ENCODE assay signal across 23 cellular contexts in the genomic region with DNA sequence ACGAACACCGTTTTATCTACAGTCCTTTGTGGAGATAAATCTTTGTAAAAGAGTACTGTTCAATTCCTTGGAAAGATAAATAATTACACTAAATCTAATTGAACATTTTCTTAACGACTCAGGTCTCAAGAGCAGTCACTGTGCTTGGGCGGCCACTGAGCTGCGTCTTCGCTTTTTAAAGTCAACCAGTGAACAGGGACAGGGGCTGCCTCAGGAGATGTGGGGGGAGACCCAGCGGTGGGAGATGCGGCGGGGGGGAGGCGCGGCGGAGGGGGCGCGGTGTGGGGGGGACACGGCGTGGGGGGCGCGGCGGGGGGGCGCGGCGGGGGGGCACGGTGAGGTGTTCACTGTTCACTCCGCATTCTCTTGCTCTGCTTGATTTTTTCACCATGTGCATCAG. TPM values are rescaled to one million over a fixed set of nuclear protein-coding genes. Genes with fewer than 3 reads are reported as not detected.
DNase-seq lines count a peak whose midpoint lies in the region; ATAC-seq and TF ChIP-seq lines count a peak whose summit lies in the region.
"Had no signal": no experiment of that assay in that cellular context is flagged by ENCODE, and none has a peak within 500 bp of the region (broad histone marks: within the 10 kb centered on the region; RNA-seq: fewer than 3 reads in every experiment).

No MANE protein-coding gene starts in this region.

- H3K27me3 ChIP-seq in SK-N-SH (ENCODE audit: insufficient read depth): no peaks in the 10 kb centered on the region; the same call in 1 of the 2 replicates
- H3K27me3 ChIP-seq in psoas muscle (ENCODE audit: insufficient read depth in 3 of 3, low read length in 2 of 3): no peaks in the 10 kb centered on the region
- H3K27me3 ChIP-seq in esophagus muscularis mucosa: no peaks in the 10 kb centered on the region
- H3K27me3 ChIP-seq: ascending aorta, hepatocyte, ovary, transverse colon had no signal

- intact Hi-C loops in CD14-positive monocyte (cut with micrococcal nuclease) (no loop called here), head of caudate nucleus (cut with DNase I) (no loop called here), psoas muscle (cut with DNase I) (no loop called here), esophagus muscularis mucosa (cut with DNase I) (no loop called here)

- H3K27ac Mint-ChIP-seq in CD14-positive monocyte: no peak overlapping the region
- H3K27ac Mint-ChIP-seq: natural killer cell treated with Interleukin-12 subunit alpha and Interleukin-12 subunit beta and Interleukin-15 and Interleukin-18, amount 100 ng/mL, for 72 hours; T-cell had no signal

- peaks cover 0 to 5% (median 0%) of the 10 kb centered on the region in 7 donors for H3K9me3 Mint-ChIP-seq in CD14-positive monocyte
- H3K9me3 Mint-ChIP-seq: activated naive CD4-positive, alpha-beta T cell treated with anti-CD3 and anti-CD28 coated beads, Interleukin-2, amount 50 U/mL, for 72 hours; natural killer cell treated with Interleukin-12 subunit alpha and Interleukin-12 subunit beta and Interleukin-15 and Interleukin-18, amount 100 ng/mL, for 72 hours; T-cell had no signal

- no peak overlapping the region for H3K27ac ChIP-seq in SK-N-SH (ENCODE audit: low read depth in 2 of 2, low read length in 1 of 2)
- H3K27ac ChIP-seq in psoas muscle: peak overlapping the region; percentile 95
- no peak overlapping the region for H3K27ac ChIP-seq in esophagus muscularis mucosa (replicated peaks in 1 of 4)
- H3K27ac ChIP-seq: 22Rv1, ascending aorta, epithelial cell of prostate, hepatocyte, ovary, PC-9, transverse colon had no signal

- H3K4me1 ChIP-seq in SK-N-SH (ENCODE audit: control insufficient read depth in 1 of 2, insufficient read depth in 2 of 2, low read depth in 1 of 2, low read length in 1 of 2) (peaks cover 0 to 75% of the 10 kb centered on the region in 2 experiments; a peak in 2 of 4 replicates), psoas muscle (peaks cover 50% of the 10 kb centered on the region), esophagus muscularis mucosa (peaks cover 0 to 28% (median 0%) of the 10 kb centered on the region in 4 donors)
- H3K4me1 ChIP-seq: ascending aorta, transverse colon had no signal

- ATAC-seq in SK-N-SH treated with all-trans-retinoic acid at 6 μM for 48 hours: no peak
- no peak for ATAC-seq in psoas muscle
- ATAC-seq in HG03521 (IDR thresholded peaks at IDR 0.05; ENCODE audit: unreplicated experiment): no peak
- ATAC-seq: natural killer cell treated with Interleukin-12 subunit alpha and Interleukin-12 subunit beta and Interleukin-15 and Interleukin-18, amount 100 ng/mL, for 72 hours; T-cell had no signal

- no peaks in the 10 kb centered on the region for H3K9me3 ChIP-seq in SK-N-SH
- no peaks in the 10 kb centered on the region for H3K9me3 ChIP-seq in psoas muscle
- no peaks in the 10 kb centered on the region for H3K9me3 ChIP-seq in esophagus muscularis mucosa
- H3K9me3 ChIP-seq: ascending aorta, ovary, transverse colon had no signal

- TF ChIP-seq RAD21 in SK-N-SH (IDR thresholded peaks at IDR 0.05; ENCODE audit: low read length): no peak

- H3K4me2 ChIP-seq in SK-N-SH: no peak overlapping the region
- H3K4me2 ChIP-seq: hepatocyte, PC-9 had no signal

- H3F3A ChIP-seq in SK-N-SH (replicated peaks; ENCODE audit: insufficient read depth): no peaks in the 10 kb centered on the region

- 77% methylated on average over 24 of the region's 24 CpGs for WGBS in SK-N-SH (ENCODE audit: low lambda C conversion rate)
- WGBS in psoas muscle, 3 donors: 87 to 88% (median 87%) methylated on average over 23 to 24 of the region's 24 CpGs
- 88% methylated on average over 24 of the region's 24 CpGs for WGBS in esophagus muscularis mucosa

- H3K4me1 Mint-ChIP-seq in CD14-positive monocyte: no peaks in the 10 kb centered on the region
- H3K4me1 Mint-ChIP-seq: T-cell had no signal

- TF ChIP-seq CTCF in SK-N-SH (IDR thresholded peaks at IDR 0.05) (no peak), CD14-positive monocyte (IDR thresholded peaks at IDR 0.05) (no peak), psoas muscle (IDR thresholded peaks at IDR 0.05) (no peak), esophagus muscularis mucosa (IDR thresholded peaks at IDR 0.05) (no peak)

- H2AFZ ChIP-seq in SK-N-SH (ENCODE audit: low read depth): no peak overlapping the region
- H2AFZ ChIP-seq: hepatocyte, PC-9 had no signal

- no peaks in the 10 kb centered on the region for H3K79me2 ChIP-seq in SK-N-SH (ENCODE audit: insufficient read depth)
- H3K79me2 ChIP-seq: hepatocyte had no signal

- peaks cover 0 to 5% (median 1%) of the 10 kb centered on the region in 3 donors for H3K27me3 Mint-ChIP-seq in CD14-positive monocyte (ENCODE audit: low read depth in 3 of 3)
- H3K27me3 Mint-ChIP-seq: natural killer cell treated with Interleukin-12 subunit alpha and Interleukin-12 subunit beta and Interleukin-15 and Interleukin-18, amount 100 ng/mL, for 72 hours had no signal

- POLR2A ChIA-PET in SK-N-SH (lab: Yijun Ruan, JAX): no interaction called here

- DNase-seq in SK-N-SH (peak; percentile 36), CD14-positive monocyte (ENCODE audit: low spot score) (peak; percentile 21), head of caudate nucleus (peak in 35 of 42 donors; percentile 0 to 43 (median 10)), psoas muscle (peak; percentile 4 to 27), esophagus muscularis mucosa (ENCODE audit: extremely low spot score) (no peak), NCI-H1092 (lab: John Stamatoyannopoulos, UW) (no peak)
- DNase-seq: GF-D8; NCI-H1436 treated with DMSO at 0.1 percent for 48 hours; NCI-H510A treated with DMSO at 0.1 percent for 48 hours; NK-92 treated with Interleukin-12 subunit alpha and Interleukin-12 subunit beta, amount 100 ng/mL, for 24 hours; PC-9 had no signal

- H3K9me2 ChIP-seq in SK-N-SH: no peaks in the 10 kb centered on the region

- no peak overlapping the region for H3K9ac ChIP-seq in SK-N-SH

- H3K36me3 Mint-ChIP-seq in CD14-positive monocyte: no peaks in the 10 kb centered on the region
- H3K36me3 Mint-ChIP-seq: activated naive CD4-positive, alpha-beta T cell treated with anti-CD3 and anti-CD28 coated beads, Interleukin-2, amount 50 U/mL, for 72 hours; natural killer cell treated with Interleukin-12 subunit alpha and Interleukin-12 subunit beta and Interleukin-15 and Interleukin-18, amount 100 ng/mL, for 72 hours; T-cell had no signal

- TF ChIP-seq EP300 in SK-N-SH (IDR thresholded peaks at IDR 0.05; ENCODE audit: borderline replicate concordance in 1 of 2, low read depth in 1 of 2, low read length in 1 of 2): no peak
- no peak for TF ChIP-seq EP300 in esophagus muscularis mucosa (IDR thresholded peaks at IDR 0.05)

- no peak for TF ChIP-seq POLR2A in esophagus muscularis mucosa (IDR thresholded peaks at IDR 0.05; ENCODE audit: low read depth)

- H4K20me1 ChIP-seq in SK-N-SH (ENCODE audit: insufficient read depth): no peaks in the 10 kb centered on the region

- no peak overlapping the region for H3K4me3 Mint-ChIP-seq in CD14-positive monocyte
- H3K4me3 Mint-ChIP-seq: natural killer cell treated with Interleukin-12 subunit alpha and Interleukin-12 subunit beta and Interleukin-15 and Interleukin-18, amount 100 ng/mL, for 72 hours; T-cell had no signal

- H3K4me3 ChIP-seq in SK-N-SH (ENCODE audit: low read depth in 2 of 2, low read length in 1 of 2) (no peak overlapping the region), psoas muscle (no peak overlapping the region), esophagus muscularis mucosa (no peak overlapping the region)
- H3K4me3 ChIP-seq: ascending aorta, hepatocyte, ovary, PC-9, transverse colon had no signal

- H3K36me3 ChIP-seq in SK-N-SH (replicated peaks in 1 of 2; ENCODE audit: control insufficient read depth in 1 of 2, insufficient read depth in 2 of 2, low read length in 1 of 2): no peaks in the 10 kb centered on the region
- no peaks in the 10 kb centered on the region for H3K36me3 ChIP-seq in psoas muscle (ENCODE audit: insufficient read depth in 1 of 2, low read depth in 1 of 2)
- H3K36me3 ChIP-seq in esophagus muscularis mucosa: no peaks in the 10 kb centered on the region
- H3K36me3 ChIP-seq: ascending aorta, ovary, transverse colon had no signal

- CTCF ChIA-PET in SK-N-SH (lab: Yijun Ruan, JAX): interaction anchor here (0.7 to 5.9 kb wide), 6 partner anchors 24 to 49 kb away, joined by 3 to 34 read pairs (median 4); no protein-coding TSS in a partner anchor

TF ChIP-seq in SK-N-SH, 30 proteins besides CTCF, POLR2A, EP300 and RAD21 (continues in another document):
- no peak for TF ChIP-seq EZH2phosphoT487 (IDR thresholded peaks at IDR 0.05; ENCODE audit: borderline replicate concordance, low read depth)
- no peak for TF ChIP-seq CHD2 (IDR thresholded peaks at IDR 0.05; ENCODE audit: low read length, partially characterized antibody)
- TF ChIP-seq SMC3 (IDR thresholded peaks at IDR 0.05; ENCODE audit: low read depth, low read length): no peak
- no peak for TF ChIP-seq RXRA (IDR thresholded peaks at IDR 0.05; ENCODE audit: borderline replicate concordance, low read depth)
- no peak for TF ChIP-seq FOSL2 (IDR thresholded peaks at IDR 0.05; ENCODE audit: borderline replicate concordance, low read depth)
- no peak for TF ChIP-seq FOXM1 (IDR thresholded peaks at IDR 0.05; ENCODE audit: low read depth)

TF ChIP-seq in SK-N-SH treated with all-trans-retinoic acid at 6 μM for 48 hours, 23 proteins besides CTCF, POLR2A, EP300 and RAD21 (continues in another document):
- no peak for TF ChIP-seq BACH2 (CRISPR knock-in tag; IDR thresholded peaks at IDR 0.05; ENCODE audit: borderline replicate concordance)
- TF ChIP-seq, protein P1, sequence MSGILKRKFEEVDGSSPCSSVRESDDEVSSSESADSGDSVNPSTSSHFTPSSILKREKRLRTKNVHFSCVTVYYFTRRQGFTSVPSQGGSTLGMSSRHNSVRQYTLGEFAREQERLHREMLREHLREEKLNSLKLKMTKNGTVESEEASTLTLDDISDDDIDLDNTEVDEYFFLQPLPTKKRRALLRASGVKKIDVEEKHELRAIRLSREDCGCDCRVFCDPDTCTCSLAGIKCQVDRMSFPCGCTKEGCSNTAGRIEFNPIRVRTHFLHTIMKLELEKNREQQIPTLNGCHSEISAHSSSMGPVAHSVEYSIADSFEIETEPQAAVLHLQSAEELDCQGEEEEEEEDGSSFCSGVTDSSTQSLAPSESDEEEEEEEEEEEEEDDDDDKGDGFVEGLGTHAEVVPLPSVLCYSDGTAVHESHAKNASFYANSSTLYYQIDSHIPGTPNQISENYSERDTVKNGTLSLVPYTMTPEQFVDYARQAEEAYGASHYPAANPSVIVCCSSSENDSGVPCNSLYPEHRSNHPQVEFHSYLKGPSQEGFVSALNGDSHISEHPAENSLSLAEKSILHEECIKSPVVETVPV (CRISPR knock-in tag; IDR thresholded peaks at IDR 0.05): no peak

RNA-seq across cellular contexts. Expression of a gene that starts 39.8 kb away (rescaled TPM):
- polyA plus RNA-seq in SK-N-SH (2012; rRNA removed) (0.10 and 0.20 TPM in 2 replicates), CD14-positive monocyte (not detected), psoas muscle (10 to 100 TPM; 14.5 to 24.3 (median 19.9) TPM)
- polyA plus RNA-seq in SK-N-SH (2012; cell fraction: cytosol; rRNA removed): 0.13 and 0.17 TPM in 2 replicates
- polyA plus RNA-seq in SK-N-SH (2012; cell fraction: nucleus; rRNA removed): 0.15 and 0.19 TPM in 2 replicates
- total RNA-seq in psoas muscle (10 to 100 TPM; 50.0 to 81.4 (median 67.2) TPM), esophagus muscularis mucosa (1 to 10 TPM in 3 of 4 donors, under 1 TPM in 1; 0.50 to 2.0 (median 1.2) TPM)
- total RNA-seq: mononuclear cell had no signal

Comparison
In these comparisons a context has a peak if more than half of its experiments do, and no peak if none do; other contexts are left out.
1. DNase-seq: peak in SK-N-SH (single experiment), CD14-positive monocyte (single experiment), head of caudate nucleus (35 of 42) and psoas muscle (2 of 2); none in esophagus muscularis mucosa (single experiment) and NCI-H1092 (single experiment).
2. RNA of a gene that starts 39.8 kb away (polyA plus RNA-seq): 14.5 to 24.3 TPM in psoas muscle; 0.10 to 0.20 TPM in SK-N-SH and not detected in CD14-positive monocyte; every median in the first group is over 10 times any median in the second.